In genomic region chr6:53771780-53772624, GRCh38 we compare ENCODE assay signal across 16 cellular contexts. TPM values are rescaled to one million over a fixed set of nuclear protein-coding genes. Genes with fewer than 3 reads are reported as not detected.
A peak's percentile ranks its signal among the peaks of the same experiment; 100 is the strongest.
DNase-seq lines count a peak whose midpoint lies in the region; ATAC-seq and TF ChIP-seq lines count a peak whose summit lies in the region.
"Had no signal": no experiment of that assay in that cellular context is flagged by ENCODE, and none has a peak within 500 bp of the region (broad histone marks: within the 10 kb centered on the region; RNA-seq: fewer than 3 reads in every experiment).

No MANE protein-coding gene starts in this region.

- no peak overlapping the region for H3K4me2 ChIP-seq in neural progenitor cell

- no peaks in the 10 kb centered on the region for H3K27me3 Mint-ChIP-seq in chondrocyte (ENCODE audit: low read depth)
- H3K27me3 Mint-ChIP-seq in neural progenitor cell (ENCODE audit: insufficient read depth, low read depth): no peaks in the 10 kb centered on the region

- no peak overlapping the region for H3K9ac ChIP-seq in neural progenitor cell

- H2AFZ ChIP-seq in neural progenitor cell (replicated peaks): no peak overlapping the region

- peaks cover 12% of the 10 kb centered on the region for H3K9me3 Mint-ChIP-seq in chondrocyte (ENCODE audit: low read depth)
- H3K9me3 Mint-ChIP-seq in neural progenitor cell: peaks cover 21% of the 10 kb centered on the region
- H3K9me3 Mint-ChIP-seq: activated naive CD4-positive, alpha-beta T cell treated with anti-CD3 and anti-CD28 coated beads, Interleukin-2, amount 50 U/mL, for 24 hours had no signal

- no peak overlapping the region for H3K4me3 Mint-ChIP-seq in chondrocyte (ENCODE audit: unreplicated experiment)
- H3K4me3 Mint-ChIP-seq in neural progenitor cell: no peak overlapping the region
- H3K4me3 Mint-ChIP-seq: activated naive CD4-positive, alpha-beta T cell treated with anti-CD3 and anti-CD28 coated beads, Interleukin-2, amount 50 U/mL, for 24 hours; CD4-positive, CD25-positive, alpha-beta regulatory T cell; naive thymus-derived CD4-positive, alpha-beta T cell; T-helper 17 cell had no signal

- no peaks in the 10 kb centered on the region for H3K36me3 ChIP-seq in neural progenitor cell

- H3K27ac Mint-ChIP-seq in chondrocyte (ENCODE audit: unreplicated experiment): peak overlapping the region; percentile 46
- no peak overlapping the region for H3K27ac Mint-ChIP-seq in neural progenitor cell
- H3K27ac Mint-ChIP-seq: activated naive CD4-positive, alpha-beta T cell treated with anti-CD3 and anti-CD28 coated beads, Interleukin-2, amount 50 U/mL, for 24 hours; CD4-positive, CD25-positive, alpha-beta regulatory T cell; naive thymus-derived CD4-positive, alpha-beta T cell; T-helper 17 cell had no signal

- H3K36me3 Mint-ChIP-seq in chondrocyte (ENCODE audit: low read depth): peaks cover 4% of the 10 kb centered on the region
- H3K36me3 Mint-ChIP-seq in neural progenitor cell: no peaks in the 10 kb centered on the region
- H3K36me3 Mint-ChIP-seq: activated naive CD4-positive, alpha-beta T cell treated with anti-CD3 and anti-CD28 coated beads, Interleukin-2, amount 50 U/mL, for 24 hours had no signal

- H3K4me3 ChIP-seq in neural progenitor cell: no peak overlapping the region

- no peaks in the 10 kb centered on the region for H3F3A ChIP-seq in neural progenitor cell (ENCODE audit: low read depth)

- ATAC-seq in GM21526 (IDR thresholded peaks at IDR 0.05; ENCODE audit: low FRiP score, unreplicated experiment): no peak
- ATAC-seq in HG03095 (IDR thresholded peaks at IDR 0.05; ENCODE audit: unreplicated experiment): no peak
- ATAC-seq: left colon; naive thymus-derived CD4-positive, alpha-beta T cell; T-helper 17 cell had no signal

- H3K27me3 ChIP-seq in neural progenitor cell: no peaks in the 10 kb centered on the region

- no peaks in the 10 kb centered on the region for H3K4me1 ChIP-seq in neural progenitor cell

- no peaks in the 10 kb centered on the region for H3K79me2 ChIP-seq in neural progenitor cell (ENCODE audit: low read depth)

- H4K20me1 ChIP-seq in neural progenitor cell (ENCODE audit: low read depth): no peaks in the 10 kb centered on the region

- no peak for TF ChIP-seq CTCF in chondrocyte (IDR thresholded peaks at IDR 0.05)
- TF ChIP-seq CTCF in neural progenitor cell (IDR thresholded peaks at IDR 0.05): no peak

- DNase-seq in EL (peak; percentile 74), NCI-H2171 (lab: John Stamatoyannopoulos, UW) (peak; percentile 92), chondrocyte (ENCODE audit: low spot score) (no peak), myocyte (ENCODE audit: low read depth) (peak; percentile 81), neural progenitor cell (ENCODE audit: low spot score) (no peak)
- DNase-seq: activated CD4-positive, alpha-beta T cell treated with anti-CD3 and anti-CD28 coated beads for 1 hour; CD4-positive, CD25-positive, alpha-beta regulatory T cell; central memory CD4-positive, alpha-beta T cell; left colon; naive thymus-derived CD4-positive, alpha-beta T cell; NCI-H748 treated with DMSO at 0.1 percent for 48 hours; stimulated activated CD4-positive, alpha-beta T cell treated with anti-CD3 and anti-CD28 coated beads, Interleukin-15, amount 100 ng/mL, for 24 hours; T-helper 17 cell had no signal

- H3K27ac ChIP-seq in neural progenitor cell: no peak overlapping the region

- peaks cover 14% of the 10 kb centered on the region for H3K4me1 Mint-ChIP-seq in chondrocyte (ENCODE audit: low read depth)
- H3K4me1 Mint-ChIP-seq in neural progenitor cell: no peaks in the 10 kb centered on the region
- H3K4me1 Mint-ChIP-seq: activated naive CD4-positive, alpha-beta T cell treated with anti-CD3 and anti-CD28 coated beads, Interleukin-2, amount 50 U/mL, for 24 hours; CD4-positive, CD25-positive, alpha-beta regulatory T cell; naive thymus-derived CD4-positive, alpha-beta T cell; T-helper 17 cell had no signal

- H3K9me3 ChIP-seq in neural progenitor cell (ENCODE audit: low read depth): no peaks in the 10 kb centered on the region

RNA-seq across cellular contexts. Expression of gene LRRC1, which starts 22.8 kb away (rescaled TPM):
- 10.4 to 14.1 TPM (median 14.0 TPM) in 3 replicates for total RNA-seq in chondrocyte
- 6.0 and 13.9 TPM in 2 replicates for total RNA-seq in myocyte
- 3.2 TPM for polyA plus RNA-seq in myocyte (2012)
- 12.2 and 14.0 TPM in 2 replicates for total RNA-seq in neural progenitor cell (ENCODE audit: low replicate concordance)

Comparison
In these comparisons a context has a peak if more than half of its experiments do, and no peak if none do; other contexts are left out.
1. DNase-seq: peak in EL (single experiment), NCI-H2171 (single experiment) and myocyte (single experiment); none in chondrocyte (single experiment) and neural progenitor cell (single experiment).